Comparison of ENCODE assay signal across 29 cellular contexts in genomic region chr3:36511761-36512496, GRCh38.
"Had no signal": no experiment of that assay in that cellular context is flagged by ENCODE, and none has a peak within 500 bp of the region (broad histone marks: within the 10 kb centered on the region; RNA-seq: fewer than 3 reads in every experiment).

No MANE protein-coding gene starts in this region.

- H3K36me3 Mint-ChIP-seq: activated naive CD4-positive, alpha-beta T cell treated with anti-CD3 and anti-CD28 coated beads, Interleukin-2, amount 50 U/mL, for 72 hours had no signal

- H3K9me3 ChIP-seq: adrenal gland, Peyer's patch, SJSA1 had no signal

- H3K4me1 ChIP-seq: adrenal gland, Peyer's patch, SJSA1 had no signal

- H3K9me3 Mint-ChIP-seq: activated CD4-positive, alpha-beta T cell treated with anti-CD3 and anti-CD28 coated beads, Interleukin-2, amount 10 ng/mL, durations not matched to agents 7 days and 5 days; activated naive CD4-positive, alpha-beta T cell treated with anti-CD3 and anti-CD28 coated beads for 36 hours; activated T-cell treated with anti-CD3 and anti-CD28 coated beads, Interleukin-2, amount 50 U/mL, for 4 hours; activated T-helper 1 cell treated with anti-CD3 and anti-CD28 coated beads, Interleukin-12 subunit alpha, Interleukin-12 subunit beta, Interleukin-2, Interleukin-4 antibody, amounts not matched to agents 30 ng/mL and 10 ng/mL and 1 ng/mL, durations not matched to agents 14 hours and 24 hours and 36 hours; T-helper 2 cell treated with Interferon-gamma antibody and Interleukin-4, amounts not matched to agents 5 μg/mL and 100 μg/mL, for 36 hours had no signal

- H3K27me3 ChIP-seq: adrenal gland, Peyer's patch, SJSA1 had no signal

- DNase-seq: activated CD4-positive, alpha-beta T cell treated with anti-CD3 and anti-CD28 coated beads for 36 hours; activated CD4-positive, alpha-beta T cell treated with anti-CD3 and anti-CD28 coated beads, Interleukin-2, amount 10 ng/mL, durations not matched to agents 7 days and 5 days; activated CD4-positive, alpha-beta T cell treated with anti-CD3 and anti-CD28 coated beads, Interleukin-2, amount 50 U/mL, for 48 hours; activated CD8-positive, alpha-beta memory T cell treated with anti-CD3 and anti-CD28 coated beads, Interleukin-2, amount 50 U/mL, for 4 hours; activated gamma-delta T cell treated with Interleukin-2 at 50 U/mL for 16 hours; activated naive CD4-positive, alpha-beta T cell treated with anti-CD3 and anti-CD28 coated beads for 36 hours; activated T-cell treated with anti-CD3 and anti-CD28 coated beads for 4 hours; activated T-cell treated with anti-CD3 and anti-CD28 coated beads, Interleukin-2, amount 50 U/mL, for 4 hours; adrenal gland; central memory CD4-positive, alpha-beta T cell; NCI-H1092 treated with DMSO at 0.1 percent for 48 hours; NCI-H1417; NCI-H146; NCI-H187 treated with DMSO at 0.1 percent for 48 hours; NCI-H2081; NCI-H2171 treated with DMSO at 0.1 percent for 48 hours; NCI-H2227 treated with DMSO at 0.1 percent for 48 hours; NCI-H524; NK-92 treated with Interleukin-12 subunit alpha and Interleukin-12 subunit beta, amount 100 ng/mL, for 24 hours; PC-3; Peyer's patch; RPMI8226; SHP77 treated with DMSO at 0.1 percent for 48 hours had no signal

- H3K4me3 Mint-ChIP-seq: activated CD4-positive, alpha-beta T cell treated with anti-CD3 and anti-CD28 coated beads for 36 hours; activated CD4-positive, alpha-beta T cell treated with anti-CD3 and anti-CD28 coated beads, Interleukin-2, amount 10 ng/mL, durations not matched to agents 7 days and 5 days; activated naive CD4-positive, alpha-beta T cell treated with anti-CD3 and anti-CD28 coated beads for 36 hours; activated T-cell treated with anti-CD3 and anti-CD28 coated beads, Interleukin-2, amount 50 U/mL, for 4 hours; activated T-helper 1 cell treated with anti-CD3 and anti-CD28 coated beads, Interleukin-12 subunit alpha, Interleukin-12 subunit beta, Interleukin-2, Interleukin-4 antibody, amounts not matched to agents 30 ng/mL and 10 ng/mL and 1 ng/mL, durations not matched to agents 14 hours and 24 hours and 36 hours; brain; T-helper 2 cell treated with Interferon-gamma antibody and Interleukin-4, amounts not matched to agents 5 μg/mL and 100 μg/mL, for 36 hours had no signal

- H3K4me3 ChIP-seq: adrenal gland, K562, Peyer's patch, SJSA1 had no signal

- H3K27ac Mint-ChIP-seq: activated CD4-positive, alpha-beta T cell treated with anti-CD3 and anti-CD28 coated beads for 36 hours; activated CD4-positive, alpha-beta T cell treated with anti-CD3 and anti-CD28 coated beads, Interleukin-2, amount 10 ng/mL, durations not matched to agents 7 days and 5 days; activated naive CD4-positive, alpha-beta T cell treated with anti-CD3 and anti-CD28 coated beads for 36 hours; activated naive CD4-positive, alpha-beta T cell treated with anti-CD3 and anti-CD28 coated beads, Interleukin-2, amount 50 U/mL, for 72 hours; activated T-helper 1 cell treated with anti-CD3 and anti-CD28 coated beads, Interleukin-12 subunit alpha, Interleukin-12 subunit beta, Interleukin-2, Interleukin-4 antibody, amounts not matched to agents 30 ng/mL and 10 ng/mL and 1 ng/mL, durations not matched to agents 14 hours and 24 hours and 36 hours; T-helper 2 cell treated with Interferon-gamma antibody and Interleukin-4, amounts not matched to agents 5 μg/mL and 100 μg/mL, for 36 hours had no signal

- H3K36me3 ChIP-seq: adrenal gland, Peyer's patch had no signal

- H3K27me3 Mint-ChIP-seq: activated CD4-positive, alpha-beta T cell treated with anti-CD3 and anti-CD28 coated beads for 36 hours; activated CD4-positive, alpha-beta T cell treated with anti-CD3 and anti-CD28 coated beads, Interleukin-2, amount 10 ng/mL, durations not matched to agents 7 days and 5 days; brain had no signal

- H3K4me1 Mint-ChIP-seq: activated CD4-positive, alpha-beta T cell treated with anti-CD3 and anti-CD28 coated beads for 36 hours; activated CD4-positive, alpha-beta T cell treated with anti-CD3 and anti-CD28 coated beads, Interleukin-2, amount 10 ng/mL, durations not matched to agents 7 days and 5 days; brain had no signal

- ATAC-seq: activated CD4-positive, alpha-beta T cell treated with anti-CD3 and anti-CD28 coated beads for 36 hours; activated naive CD4-positive, alpha-beta T cell treated with anti-CD3 and anti-CD28 coated beads, Interleukin-2, amount 50 U/mL, for 72 hours; activated T-cell treated with anti-CD3 and anti-CD28 coated beads, Interleukin-2, amount 50 U/mL, for 4 hours; K562; PC-3 had no signal

- H3K27ac ChIP-seq: adrenal gland, Peyer's patch, SJSA1 had no signal
